In genomic region chr1:106344494-106344893, GRCh38 we compare ENCODE assay signal across 28 cellular contexts.
"Had no signal": no experiment of that assay in that cellular context is flagged by ENCODE, and none has a peak within 500 bp of the region (broad histone marks: within the 10 kb centered on the region; RNA-seq: fewer than 3 reads in every experiment).

No MANE protein-coding gene starts in this region.

- DNase-seq: activated B cell treated with CpG ODN at 0.5 μM for 24 hours; activated CD4-positive, alpha-beta T cell treated with anti-CD3 and anti-CD28 coated beads, Interleukin-2, amount 50 U/mL, for 4 hours; activated effector memory CD4-positive, alpha-beta T cell treated with Interleukin-2 at 50 U/mL for 16 hours; activated naive CD4-positive, alpha-beta T cell treated with Interleukin-2 at 50 U/mL for 16 hours; activated T-cell treated with anti-CD3 and anti-CD28 coated beads for 4 hours; anterior cingulate cortex; esophagus squamous epithelium; left lung; lower lobe of right lung; mesenchymal stem cell; natural killer cell; retina; stimulated activated CD4-positive, alpha-beta T cell treated with anti-CD3 and anti-CD28 coated beads, Interleukin-1b, Interleukin-23, amount 100 ng/mL, for 48 hours; stimulated activated CD4-positive, alpha-beta T cell treated with anti-CD3 and anti-CD28 coated beads, Interleukin-4, amount 100 ng/mL, for 4 hours; stimulated activated CD8-positive, alpha-beta memory T cell treated with anti-CD3 and anti-CD28 coated beads, Interleukin-4, amount 100 ng/mL, for 48 hours; stimulated activated naive B cell treated with anti-CD40 and anti-IgM and Interleukin-4, amounts not matched to agents 10 μg/mL and 1 μg/mL and 100 μg/mL, for 72 hours; stomach; T-helper 17 cell; T1000; thyroid gland; upper lobe of left lung had no signal

- H3K4me1 Mint-ChIP-seq: activated B cell treated with CpG ODN at 0.5 μM for 24 hours; central memory CD8-positive, alpha-beta T cell; natural killer cell; stimulated activated naive B cell treated with anti-CD40 and anti-IgM and Interleukin-4, amounts not matched to agents 10 μg/mL and 1 μg/mL and 100 μg/mL, for 72 hours; T-helper 17 cell had no signal

- H3K27me3 ChIP-seq: esophagus squamous epithelium, left lung, neutrophil, stomach, thyroid gland, upper lobe of left lung, vagina had no signal

- H3K36me3 ChIP-seq: esophagus squamous epithelium, left lung, lower lobe of right lung, neutrophil, prostate gland, stomach, thyroid gland, upper lobe of left lung, vagina had no signal

- H3K27ac Mint-ChIP-seq: activated B cell treated with CpG ODN at 0.5 μM for 24 hours; activated naive CD8-positive, alpha-beta T cell; dendritic cell treated with granulocyte-macrophage colony-stimulating factor and Interleukin-4, amounts not matched to agents 40 ng/mL and 50 ng/mL, for 4 days; natural killer cell; stimulated activated naive B cell treated with anti-CD40 and anti-IgM and Interleukin-4, amounts not matched to agents 10 μg/mL and 1 μg/mL and 100 μg/mL, for 72 hours; T-helper 17 cell had no signal

- H3K9me3 ChIP-seq: lower lobe of right lung, neutrophil, thyroid gland, vagina had no signal

- H3K4me1 ChIP-seq: esophagus squamous epithelium, left lung, lower lobe of right lung, prostate gland, stomach, thyroid gland, upper lobe of left lung, vagina had no signal

- H3K36me3 Mint-ChIP-seq: activated naive CD8-positive, alpha-beta T cell; stimulated activated naive B cell treated with anti-CD40 and anti-IgM and Interleukin-4, amounts not matched to agents 10 μg/mL and 1 μg/mL and 100 μg/mL, for 72 hours had no signal

- H3K4me2 ChIP-seq: smooth muscle cell had no signal

- H3K27ac ChIP-seq: esophagus squamous epithelium, left lung, lower lobe of right lung, neutrophil, prostate gland, stomach, thyroid gland, upper lobe of left lung, vagina had no signal

- H3K4me3 Mint-ChIP-seq: activated B cell treated with CpG ODN at 0.5 μM for 24 hours; activated naive CD8-positive, alpha-beta T cell; central memory CD8-positive, alpha-beta T cell; dendritic cell treated with granulocyte-macrophage colony-stimulating factor and Interleukin-4, amounts not matched to agents 40 ng/mL and 50 ng/mL, for 4 days; natural killer cell; stimulated activated naive B cell treated with anti-CD40 and anti-IgM and Interleukin-4, amounts not matched to agents 10 μg/mL and 1 μg/mL and 100 μg/mL, for 72 hours; T-helper 17 cell had no signal

- ATAC-seq: left lung; lower lobe of right lung; natural killer cell; stimulated activated naive B cell treated with anti-CD40 and anti-IgM and Interleukin-4, amounts not matched to agents 10 μg/mL and 1 μg/mL and 100 μg/mL, for 72 hours; T-helper 17 cell had no signal

- H3K27me3 Mint-ChIP-seq: activated B cell treated with CpG ODN at 0.5 μM for 24 hours; activated naive CD8-positive, alpha-beta T cell; central memory CD8-positive, alpha-beta T cell; dendritic cell treated with granulocyte-macrophage colony-stimulating factor and Interleukin-4, amounts not matched to agents 40 ng/mL and 50 ng/mL, for 4 days; stimulated activated naive B cell treated with anti-CD40 and anti-IgM and Interleukin-4, amounts not matched to agents 10 μg/mL and 1 μg/mL and 100 μg/mL, for 72 hours; T-helper 17 cell had no signal

- H3K4me3 ChIP-seq: esophagus squamous epithelium, left lung, lower lobe of right lung, prostate gland, smooth muscle cell, stomach, thyroid gland, upper lobe of left lung, vagina had no signal
